34 cellular contexts compared by ENCODE assay signal in genomic region chr13:99828114-99828513, GRCh38.
"Had no signal": no experiment of that assay in that cellular context is flagged by ENCODE, and none has a peak within 500 bp of the region (broad histone marks: within the 10 kb centered on the region; RNA-seq: fewer than 3 reads in every experiment).

No MANE protein-coding gene starts in this region.

- H3K27me3 ChIP-seq: adrenal gland, body of pancreas, breast epithelium, Peyer's patch had no signal

- H3K9ac ChIP-seq: SK-N-SH had no signal

- H3K27ac ChIP-seq: adrenal gland, body of pancreas, breast epithelium, Peyer's patch, SJSA1, VCaP had no signal

- H3K9me3 ChIP-seq: adrenal gland, body of pancreas, Peyer's patch, SK-N-SH had no signal

- DNase-seq: activated B cell treated with CpG ODN at 0.5 μM for 24 hours; activated CD4-positive, alpha-beta memory T cell treated with anti-CD3 and anti-CD28 coated beads for 36 hours; activated CD4-positive, alpha-beta T cell treated with anti-CD3 and anti-CD28 coated beads for 4 hours; activated CD4-positive, alpha-beta T cell treated with anti-CD3 and anti-CD28 coated beads, Interleukin-2, amount 50 U/mL, for 1 hour; activated CD4-positive, CD25-positive, alpha-beta regulatory T cell treated with anti-CD3 and anti-CD28 coated beads, Interleukin-2, amount 50 U/mL, for 72 hours; activated CD8-positive, alpha-beta memory T cell treated with anti-CD3 and anti-CD28 coated beads, Interleukin-2, amount 50 U/mL, for 4 hours; activated gamma-delta T cell treated with Interleukin-2 at 50 U/mL for 16 hours; activated naive CD4-positive, alpha-beta T cell treated with anti-CD3 and anti-CD28 coated beads for 36 hours; activated T-cell treated with anti-CD3 and anti-CD28 coated beads for 4 hours; activated T-cell treated with anti-CD3 and anti-CD28 coated beads, Interleukin-2, amount 50 U/mL, for 4 hours; adrenal gland; body of pancreas; cerebellar nuclear complex; NCI-H1092 treated with DMSO at 0.1 percent for 48 hours; NCI-H1417; NCI-H146; NCI-H187; NCI-H2029 treated with DMSO at 0.1 percent for 48 hours; NCI-H2107; NCI-H345; NCI-H524 treated with DMSO at 0.1 percent for 48 hours; NK-92 treated with Interleukin-12 subunit alpha and Interleukin-12 subunit beta, amount 100 ng/mL, for 24 hours; PC-3; Peyer's patch; RPMI8226; SHP77 treated with DMSO at 0.1 percent for 48 hours; SK-N-SH; T-cell; T-helper 2 cell; T-helper 9 cell had no signal

- H3K4me2 ChIP-seq: SK-N-SH had no signal

- H3K4me3 ChIP-seq: adrenal gland, body of pancreas, breast epithelium, Peyer's patch, SJSA1 had no signal

- H3K4me1 ChIP-seq: adrenal gland, body of pancreas, breast epithelium, Peyer's patch, SJSA1 had no signal

- H3K36me3 ChIP-seq: adrenal gland, breast epithelium, Peyer's patch, SJSA1 had no signal

- ATAC-seq: activated naive CD4-positive, alpha-beta T cell treated with anti-CD3 and anti-CD28 coated beads, Interleukin-2, amount 50 U/mL, for 72 hours; activated T-cell treated with anti-CD3 and anti-CD28 coated beads, Interleukin-2, amount 50 U/mL, for 4 hours; body of pancreas; PC-3; T-cell had no signal
